ENCODE assay signal across 11 cellular contexts in the genomic region with DNA sequence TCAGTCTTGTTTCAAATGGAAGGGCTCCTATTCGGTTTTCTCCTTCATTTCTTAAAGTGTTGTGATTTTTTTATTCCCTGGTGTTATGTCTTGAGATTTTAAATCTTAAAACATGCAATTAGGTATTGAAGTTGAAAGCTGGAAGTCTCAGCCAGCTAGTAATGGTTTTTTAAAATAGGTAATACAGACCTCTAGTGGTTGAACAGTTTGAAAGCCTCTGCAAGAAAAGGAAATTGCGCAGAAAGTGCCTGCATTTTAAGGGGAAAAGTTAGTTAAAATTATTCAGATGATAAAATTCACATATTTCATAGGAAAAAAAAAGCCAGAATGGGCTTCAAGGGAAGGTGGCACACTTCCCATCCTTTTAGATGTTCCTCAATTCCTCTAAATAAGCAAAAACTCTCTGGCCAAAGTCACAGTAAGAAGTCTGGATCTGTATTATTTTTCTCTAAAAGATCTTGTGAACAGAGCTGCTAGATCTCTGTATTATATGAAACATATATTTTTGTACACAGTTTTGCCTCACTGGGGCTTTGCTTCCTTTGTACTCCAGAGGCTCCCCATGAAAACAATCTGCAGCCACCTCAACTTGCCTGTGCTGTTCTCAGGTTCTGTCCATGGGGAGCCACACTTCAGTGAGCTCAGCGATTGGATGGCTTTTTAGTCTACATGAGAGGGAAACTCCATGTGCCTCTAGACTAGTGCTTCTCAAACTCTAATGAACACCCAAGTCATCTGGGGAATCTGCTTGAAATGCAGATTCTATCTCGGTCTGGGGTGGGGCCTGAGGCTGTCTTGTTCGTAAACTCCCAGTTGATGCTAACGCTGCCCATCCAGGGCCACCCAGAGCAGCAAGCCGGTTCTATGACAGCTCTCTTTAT. TPM values are rescaled to one million over a fixed set of nuclear protein-coding genes. Genes with fewer than 3 reads are reported as not detected.
DNase-seq lines count a peak whose midpoint lies in the region; ATAC-seq, FAIRE-seq and TF ChIP-seq lines count a peak whose summit lies in the region.
"Had no signal": no experiment of that assay in that cellular context is flagged by ENCODE, and none has a peak within 500 bp of the region (broad histone marks: within the 10 kb centered on the region; RNA-seq: fewer than 3 reads in every experiment).

No MANE protein-coding gene starts in this region.

- WGBS in right lobe of liver (ENCODE audit: insufficient coverage, low coverage, low lambda C conversion rate, missing lambda C conversion rate), result 31% methylated on average over 4 of the region's 7 CpGs

- no peak overlapping the region for H3K4me3 Mint-ChIP-seq in astrocyte (ENCODE audit: unreplicated experiment)
- H3K4me3 Mint-ChIP-seq in activated T-cell treated with anti-CD3 and anti-CD28 coated beads, Interleukin-2, amount 50 U/mL, for 4 hours, result no peak overlapping the region

- peak; percentile 55 to 72 (median 57) for ATAC-seq in right lobe of liver
- no peak for ATAC-seq in HG02970 (IDR thresholded peaks at IDR 0.05; ENCODE audit: low FRiP score, unreplicated experiment)
- ATAC-seq in activated T-cell treated with anti-CD3 and anti-CD28 coated beads, Interleukin-2, amount 50 U/mL, for 4 hours, result no peak
- no peak for ATAC-seq in GM18870 (IDR thresholded peaks at IDR 0.05; ENCODE audit: unreplicated experiment)

- intact Hi-C loops in right lobe of liver (cut with DNase I), result no loop called here

- H3K36me3 ChIP-seq in astrocyte (ENCODE audit: insufficient read depth, low read length), result no peaks in the 10 kb centered on the region
- H3K36me3 ChIP-seq in right lobe of liver, result no peaks in the 10 kb centered on the region
- H3K36me3 ChIP-seq: sigmoid colon had no signal

- no peak overlapping the region for H3K4me2 ChIP-seq in astrocyte (ENCODE audit: low read length)

- peaks cover 19% of the 10 kb centered on the region for H3K4me1 Mint-ChIP-seq in astrocyte (ENCODE audit: low read depth, unreplicated experiment)
- no peaks in the 10 kb centered on the region for H3K4me1 Mint-ChIP-seq in activated T-cell treated with anti-CD3 and anti-CD28 coated beads, Interleukin-2, amount 50 U/mL, for 4 hours (ENCODE audit: low read depth)

- H3K9me3 Mint-ChIP-seq in astrocyte (ENCODE audit: unreplicated experiment), result no peaks in the 10 kb centered on the region
- H3K9me3 Mint-ChIP-seq in activated T-cell treated with anti-CD3 and anti-CD28 coated beads, Interleukin-2, amount 50 U/mL, for 4 hours, result no peaks in the 10 kb centered on the region

- TF ChIP-seq CTCF in HFF-Myc (IDR thresholded peaks at IDR 0.05; ENCODE audit: low read depth, low read length, missing control alignments) (peak; percentile 44), astrocyte (IDR thresholded peaks at IDR 0.05; ENCODE audit: insufficient read depth, low read depth, low read length) (peak; percentile 42), right lobe of liver (IDR thresholded peaks at IDR 0.05) (peak; percentile 38 to 67 (median 52))

- H2AFZ ChIP-seq in astrocyte (ENCODE audit: low read depth, low read length), result no peak overlapping the region

- H3K27ac ChIP-seq in astrocyte (ENCODE audit: low read depth, low read length), result no peak overlapping the region
- H3K27ac ChIP-seq in right lobe of liver, result no peak overlapping the region

- no peak for TF ChIP-seq POLR2A in right lobe of liver (IDR thresholded peaks at IDR 0.05)

- no peaks in the 10 kb centered on the region for H3K27me3 Mint-ChIP-seq in astrocyte (ENCODE audit: low read depth, unreplicated experiment)
- H3K27me3 Mint-ChIP-seq in activated T-cell treated with anti-CD3 and anti-CD28 coated beads, Interleukin-2, amount 50 U/mL, for 4 hours (ENCODE audit: low read depth), result no peaks in the 10 kb centered on the region

- H3K27ac Mint-ChIP-seq in astrocyte (ENCODE audit: unreplicated experiment), result no peak overlapping the region

- no peaks in the 10 kb centered on the region for H3K27me3 ChIP-seq in astrocyte (ENCODE audit: insufficient read depth, low read length)
- no peaks in the 10 kb centered on the region for H3K27me3 ChIP-seq in right lobe of liver
- H3K27me3 ChIP-seq: sigmoid colon had no signal

- DNase-seq in AG20443 (ENCODE audit: low spot score) (peak; percentile 27), HFF-Myc (ENCODE audit: extremely low read depth, low read depth) (no peak), astrocyte (ENCODE audit: low read depth) (no peak), right lobe of liver (no peak), GM19239 (ENCODE audit: insufficient read length, low spot score) (no peak)
- no peak for DNase-seq in activated T-cell treated with anti-CD3 and anti-CD28 coated beads, Interleukin-2, amount 50 U/mL, for 4 hours
- DNase-seq: activated T-cell treated with anti-CD3 and anti-CD28 coated beads for 4 hours, head of caudate nucleus, sigmoid colon had no signal

- H3K4me1 ChIP-seq in astrocyte (ENCODE audit: insufficient read depth, low read length) (no peaks in the 10 kb centered on the region), right lobe of liver (peaks cover 0 to 36% (median 15%) of the 10 kb centered on the region in 4 donors)

- no peaks in the 10 kb centered on the region for H3K79me2 ChIP-seq in astrocyte (ENCODE audit: insufficient read depth, low read length)

- FAIRE-seq in astrocyte (lab: Jason Lieb, UNC) (no peak), GM19239 (lab: Jason Lieb, UNC) (no peak)

- H3K4me3 ChIP-seq in HFF-Myc (replicated peaks; ENCODE audit: low read depth, low read length) (no peak overlapping the region), astrocyte (ENCODE audit: insufficient read depth, low read depth, low read length) (no peak overlapping the region), right lobe of liver (no peak overlapping the region)
- H3K4me3 ChIP-seq: sigmoid colon had no signal

- H3K9me3 ChIP-seq in astrocyte (ENCODE audit: insufficient read depth, low read depth, low read length), result no peaks in the 10 kb centered on the region
- H3K9me3 ChIP-seq in right lobe of liver, result no peaks in the 10 kb centered on the region
- H3K9me3 ChIP-seq: sigmoid colon had no signal

- H3K36me3 Mint-ChIP-seq in astrocyte (ENCODE audit: low read depth, unreplicated experiment), result no peaks in the 10 kb centered on the region
- no peaks in the 10 kb centered on the region for H3K36me3 Mint-ChIP-seq in activated T-cell treated with anti-CD3 and anti-CD28 coated beads, Interleukin-2, amount 50 U/mL, for 4 hours (ENCODE audit: insufficient read depth)

- no peak overlapping the region for H3K9ac ChIP-seq in astrocyte (ENCODE audit: low read length)

- H4K20me1 ChIP-seq in astrocyte (ENCODE audit: insufficient read depth, low read length), result no peaks in the 10 kb centered on the region

RNA-seq across cellular contexts. Expression of a gene that starts 21.5 kb away (rescaled TPM):
- 0.61 and 0.91 TPM in 2 replicates for total RNA-seq in astrocyte
- 10 to 100 TPM; 23.9 to 46.5 (median 36.3) TPM for total RNA-seq in right lobe of liver
- not detected for total RNA-seq in activated T-cell treated with anti-CD3 and anti-CD28 coated beads, Interleukin-2, amount 50 U/mL, for 4 hours

Comparison
In these comparisons a context has a peak if more than half of its experiments do, and no peak if none do; other contexts are left out.
1. ATAC-seq: peak in right lobe of liver (4 of 4); none in HG02970 (single experiment), activated T-cell treated with anti-CD3 and anti-CD28 coated beads, Interleukin-2, amount 50 U/mL, for 4 hours (0 of 2) and GM18870 (single experiment).
2. RNA of a gene that starts 21.5 kb away (total RNA-seq): 23.9 to 46.5 TPM in right lobe of liver; 0.61 to 0.91 TPM in astrocyte and not detected in activated T-cell treated with anti-CD3 and anti-CD28 coated beads, Interleukin-2, amount 50 U/mL, for 4 hours; every median in the first group is over 10 times any median in the second.
3. Peak in every context shown above with its lines, with median percentiles within 50 percentile points of each other: CTCF ChIP-seq.